In the genomic region with DNA sequence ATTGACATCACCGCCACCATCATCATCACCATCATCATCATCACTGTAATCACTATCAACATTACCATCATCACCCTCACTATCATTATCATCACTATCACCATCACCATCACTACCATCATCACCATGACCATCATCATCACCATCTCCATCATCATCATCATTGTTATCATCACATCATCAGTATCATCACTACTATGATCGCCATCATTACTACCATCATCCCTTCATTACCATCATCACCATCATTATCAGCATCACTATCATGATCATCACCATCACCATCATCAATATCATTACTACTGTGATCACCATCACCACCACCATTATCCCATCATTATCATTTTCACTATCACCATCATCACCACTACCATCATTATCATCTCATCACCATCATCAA, we compare ENCODE assay signal across 27 cellular contexts.
DNase-seq lines count a peak whose midpoint lies in the region; ATAC-seq, FAIRE-seq and TF ChIP-seq lines count a peak whose summit lies in the region.
"Had no signal": no experiment of that assay in that cellular context is flagged by ENCODE, and none has a peak within 500 bp of the region (broad histone marks: within the 10 kb centered on the region; RNA-seq: fewer than 3 reads in every experiment).

No MANE protein-coding gene starts in this region.

- H3K36me3 Mint-ChIP-seq in effector memory CD8-positive, alpha-beta T cell (ENCODE audit: insufficient read depth): no peaks in the 10 kb centered on the region
- H3K36me3 Mint-ChIP-seq: CD14-positive monocyte had no signal

- no peaks in the 10 kb centered on the region for H3K9me3 ChIP-seq in HEK293 (ENCODE audit: control insufficient read depth, insufficient read depth, low read depth, low read length)
- H3K9me3 ChIP-seq: BE2C had no signal

- H3K9me3 Mint-ChIP-seq in effector memory CD8-positive, alpha-beta T cell: no peaks in the 10 kb centered on the region

- H3K27me3 ChIP-seq in bronchial epithelial cell (ENCODE audit: control insufficient read depth, insufficient read depth, low read length): no peaks in the 10 kb centered on the region
- H3K27me3 ChIP-seq: BE2C, BLaER1 had no signal

- H3K36me3 ChIP-seq in HEK293 (ENCODE audit: control insufficient read depth in 2 of 2, insufficient read depth in 1 of 2, low read length in 2 of 2): no peaks in the 10 kb centered on the region
- no peaks in the 10 kb centered on the region for H3K36me3 ChIP-seq in bronchial epithelial cell (ENCODE audit: control insufficient read depth, insufficient read depth, low read length)
- H3K36me3 ChIP-seq: BE2C, BLaER1 had no signal

- DNase-seq in HEK293T (ENCODE audit: extremely low spot score) (no peak), bronchial epithelial cell (ENCODE audit: low read depth) (no peak)
- DNase-seq in effector memory CD8-positive, alpha-beta T cell: no peak
- DNase-seq: 8988T; ACHN; BE2C; C1 segment of cervical spinal cord; CD4-positive, alpha-beta memory T cell; CD4-positive, CD25-positive, alpha-beta regulatory T cell; CD8-positive, alpha-beta memory T cell; COR-L47; DMS 273 treated with DMSO at 0.1 percent for 48 hours; DMS153; DMS53; DMS79; DND-41; EL; GDM1 had no signal

- TF ChIP-seq CTCF in HEK293 (tag by site-specific recombination; IDR thresholded peaks at IDR 0.05): no peak
- no peak for TF ChIP-seq CTCF in bronchial epithelial cell (IDR thresholded peaks at IDR 0.05; ENCODE audit: insufficient read depth, low read length, severe bottlenecking)

- H3K4me1 ChIP-seq in HEK293 (ENCODE audit: control insufficient read depth, insufficient read depth, low read length): no peaks in the 10 kb centered on the region
- H3K4me1 ChIP-seq: BE2C, BLaER1 had no signal

- ATAC-seq in HG03159 (IDR thresholded peaks at IDR 0.05; ENCODE audit: unreplicated experiment): no peak
- ATAC-seq in effector memory CD8-positive, alpha-beta T cell (replicated peaks): no peak
- no peak for ATAC-seq in GM21717 (IDR thresholded peaks at IDR 0.05; ENCODE audit: unreplicated experiment)
- ATAC-seq: GM12878 had no signal

- no peak overlapping the region for H3K27ac ChIP-seq in HEK293 (ENCODE audit: extremely low read depth, low read depth, low read length)
- H3K27ac ChIP-seq: BLaER1 had no signal

- peak; percentile 13 for FAIRE-seq in bronchial epithelial cell (lab: Jason Lieb, UNC)
- FAIRE-seq: A204.1, GM12878, GM12892, GM18507 had no signal

- H3K4me3 Mint-ChIP-seq in effector memory CD8-positive, alpha-beta T cell: no peak overlapping the region
- H3K4me3 Mint-ChIP-seq: CD14-positive monocyte; CD4-positive, alpha-beta memory T cell; CD4-positive, CD25-positive, alpha-beta regulatory T cell; CD8-positive, alpha-beta memory T cell had no signal

- no peak overlapping the region for H3K27ac Mint-ChIP-seq in effector memory CD8-positive, alpha-beta T cell
- H3K27ac Mint-ChIP-seq: CD14-positive monocyte; CD4-positive, alpha-beta memory T cell; CD4-positive, CD25-positive, alpha-beta regulatory T cell; CD8-positive, alpha-beta memory T cell had no signal

- CTCF ChIA-PET in HEK293 (lab: Yijun Ruan, JAX) (no interaction called here), HEK293T (lab: Yijun Ruan, JAX) (no interaction called here)

- POLR2A ChIA-PET in HEK293 (lab: Yijun Ruan, JAX): no interaction called here
- POLR2A ChIA-PET in HEK293T (lab: Yijun Ruan, JAX): no interaction called here

- no peaks in the 10 kb centered on the region for H3K27me3 Mint-ChIP-seq in effector memory CD8-positive, alpha-beta T cell
- H3K27me3 Mint-ChIP-seq: CD4-positive, alpha-beta memory T cell had no signal

- H3K4me1 Mint-ChIP-seq in effector memory CD8-positive, alpha-beta T cell (ENCODE audit: low read depth in 2 of 2): no peaks in the 10 kb centered on the region
- H3K4me1 Mint-ChIP-seq: CD4-positive, alpha-beta memory T cell had no signal

- H3K4me3 ChIP-seq in HEK293 (ENCODE audit: low read depth, low read length) (no peak overlapping the region), bronchial epithelial cell (ENCODE audit: low read depth, low read length) (no peak overlapping the region)
- H3K4me3 ChIP-seq: BLaER1, GM12878 had no signal

TF ChIP-seq in HEK293, 187 proteins besides CTCF, POLR2A, EP300 and RAD21 (continues in another document):
- TF ChIP-seq ZNF548 (tag by site-specific recombination; IDR thresholded peaks at IDR 0.05) (peak; percentile 52), ZSCAN23 (tag by site-specific recombination; IDR thresholded peaks at IDR 0.05) (no peak), RBAK (tag by site-specific recombination; IDR thresholded peaks at IDR 0.05) (0 out of 2 replicates have a peak, but pooled peaks have one; percentile 2), ZNF155 (tag by site-specific recombination; IDR thresholded peaks at IDR 0.05) (0 out of 2 replicates have a peak, but pooled peaks have one; percentile 20), ZNF571 (tag by site-specific recombination; IDR thresholded peaks at IDR 0.05) (peak; percentile 76; the same call in 1 of the 2 replicates), ZNF112 (tag by site-specific recombination; IDR thresholded peaks at IDR 0.05) (0 out of 2 replicates have a peak, but pooled peaks have one; percentile 57), ZNF473 (tag by site-specific recombination; IDR thresholded peaks at IDR 0.05) (no peak), ZNF791 (tag by site-specific recombination; IDR thresholded peaks at IDR 0.05) (0 out of 2 replicates have a peak, but pooled peaks have one; percentile 6), ZNF341 (tag by site-specific recombination; IDR thresholded peaks at IDR 0.05; ENCODE audit: low read depth) (no peak)
- TF ChIP-seq, protein P1, sequence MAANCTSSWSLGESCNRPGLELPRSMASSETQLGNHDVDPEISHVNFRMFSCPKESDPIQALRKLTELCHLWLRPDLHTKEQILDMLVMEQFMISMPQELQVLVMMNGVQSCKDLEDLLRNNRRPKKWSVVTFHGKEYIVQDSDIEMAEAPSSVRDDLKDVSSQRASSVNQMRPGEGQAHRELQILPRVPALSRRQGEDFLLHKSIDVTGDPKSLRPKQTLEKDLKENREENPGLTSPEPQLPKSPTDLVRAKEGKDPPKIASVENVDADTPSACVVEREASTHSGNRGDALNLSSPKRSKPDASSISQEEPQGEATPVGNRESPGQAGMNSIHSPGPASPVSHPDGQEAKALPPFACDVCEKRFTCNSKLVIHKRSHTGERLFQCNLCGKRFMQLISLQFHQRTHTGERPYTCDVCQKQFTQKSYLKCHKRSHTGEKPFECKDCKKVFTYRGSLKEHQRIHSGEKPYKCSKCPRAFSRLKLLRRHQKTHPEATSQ (tag by site-specific recombination; IDR thresholded peaks at IDR 0.05): no peak
- TF ChIP-seq, protein P2, sequence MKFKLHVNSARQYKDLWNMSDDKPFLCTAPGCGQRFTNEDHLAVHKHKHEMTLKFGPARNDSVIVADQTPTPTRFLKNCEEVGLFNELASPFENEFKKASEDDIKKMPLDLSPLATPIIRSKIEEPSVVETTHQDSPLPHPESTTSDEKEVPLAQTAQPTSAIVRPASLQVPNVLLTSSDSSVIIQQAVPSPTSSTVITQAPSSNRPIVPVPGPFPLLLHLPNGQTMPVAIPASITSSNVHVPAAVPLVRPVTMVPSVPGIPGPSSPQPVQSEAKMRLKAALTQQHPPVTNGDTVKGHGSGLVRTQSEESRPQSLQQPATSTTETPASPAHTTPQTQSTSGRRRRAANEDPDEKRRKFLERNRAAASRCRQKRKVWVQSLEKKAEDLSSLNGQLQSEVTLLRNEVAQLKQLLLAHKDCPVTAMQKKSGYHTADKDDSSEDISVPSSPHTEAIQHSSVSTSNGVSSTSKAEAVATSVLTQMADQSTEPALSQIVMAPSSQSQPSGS (tag by site-specific recombination; IDR thresholded peaks at IDR 0.05; ENCODE audit: low read depth): peak; percentile 61; the same call in 1 of the 2 replicates

TF ChIP-seq in HEK293T, 16 proteins besides CTCF, POLR2A, EP300 and RAD21:
- TF ChIP-seq L3MBTL2 (conservative IDR thresholded peaks at IDR 0.05) (no peak), CTBP1 (IDR thresholded peaks at IDR 0.05; ENCODE audit: borderline replicate concordance) (0 out of 2 replicates have a peak, but pooled peaks have one; percentile 10)
